ENCODE assay signal across 27 cellular contexts in the genomic region with DNA sequence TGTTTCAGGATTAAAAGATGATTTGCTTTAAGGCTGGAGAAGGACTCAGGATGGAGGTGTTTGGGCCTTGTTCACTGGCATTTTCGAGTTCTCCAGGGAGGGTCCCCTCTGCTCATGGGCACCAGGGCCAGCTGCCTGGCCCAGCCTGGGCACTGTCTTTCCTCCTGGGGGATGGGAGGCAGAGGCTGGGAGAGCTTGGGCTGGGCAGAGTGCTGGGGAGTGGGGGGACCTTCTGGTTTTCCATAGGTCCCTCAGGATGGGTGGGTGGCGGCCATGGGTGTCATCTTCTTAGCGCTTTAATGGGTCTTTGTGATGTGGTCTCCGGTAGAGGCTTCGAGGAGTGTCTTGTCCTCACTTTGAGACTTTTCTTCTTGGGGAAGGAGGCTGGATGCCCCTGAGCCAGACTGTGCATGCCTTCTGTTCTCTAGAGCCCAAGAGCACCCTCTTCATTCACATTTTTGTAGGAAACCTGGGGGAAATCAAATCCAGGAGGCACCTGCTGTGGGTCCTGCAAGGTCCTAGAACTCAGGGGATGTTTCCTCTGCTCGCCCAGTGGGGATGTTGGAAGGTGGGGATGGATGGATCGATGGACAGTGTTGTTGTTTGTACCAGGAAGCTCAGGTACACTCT. TPM values are rescaled to one million over a fixed set of nuclear protein-coding genes. Genes with fewer than 3 reads are reported as not detected.
"Had no signal": no experiment of that assay in that cellular context is flagged by ENCODE, and none has a peak within 500 bp of the region (broad histone marks: within the 10 kb centered on the region; RNA-seq: fewer than 3 reads in every experiment).

No MANE protein-coding gene starts in this region.

- H3K4me1 ChIP-seq: foreskin keratinocyte, psoas muscle had no signal

- DNase-seq: dermis blood vessel endothelial cell; effector memory CD8-positive, alpha-beta T cell; erythroblast; foreskin keratinocyte; glutamatergic neuron; heart right ventricle; hippocampal formation; left cardiac atrium; left lung; mesenchymal stem cell; midbrain; naive thymus-derived CD4-positive, alpha-beta T cell; psoas muscle; right cardiac atrium; stimulated activated CD4-positive, alpha-beta T cell treated with anti-CD3 and anti-CD28 coated beads, Interleukin-15, amount 100 ng/mL, for 24 hours; stimulated activated CD4-positive, alpha-beta T cell treated with anti-CD3 and anti-CD28 coated beads, Interleukin-2, amount 100 ng/mL, for 48 hours; stimulated activated naive CD4-positive, alpha-beta T cell; stimulated activated naive CD8-positive, alpha-beta T cell treated with anti-CD3 and anti-CD28 coated beads, Interleukin-15, amount 100 ng/mL, for 72 hours; thyroid gland had no signal

- H3K36me3 ChIP-seq: heart right ventricle, left lung, neutrophil, thyroid gland had no signal

- H3K4me3 ChIP-seq: coronary artery, heart right ventricle, left lung, psoas muscle, skin epidermis, thyroid gland had no signal

- H3K27ac Mint-ChIP-seq: nephron, type B pancreatic cell had no signal

- H3K27me3 Mint-ChIP-seq: effector memory CD8-positive, alpha-beta T cell had no signal

- H3K27ac ChIP-seq: foreskin keratinocyte, heart right ventricle, left lung, neutrophil, psoas muscle, skin epidermis, thyroid gland had no signal

- ATAC-seq: effector memory CD8-positive, alpha-beta T cell; foreskin keratinocyte; heart right ventricle; left cardiac atrium; left lung; naive thymus-derived CD4-positive, alpha-beta T cell; psoas muscle; right cardiac atrium; stimulated activated naive CD8-positive, alpha-beta T cell treated with anti-CD3 and anti-CD28 coated beads, Interleukin-15, amount 100 ng/mL, for 72 hours had no signal

- H3K27me3 ChIP-seq: thyroid gland had no signal

- H3K4me3 Mint-ChIP-seq: effector memory CD8-positive, alpha-beta T cell; naive thymus-derived CD4-positive, alpha-beta T cell; stimulated activated naive CD8-positive, alpha-beta T cell treated with anti-CD3 and anti-CD28 coated beads, Interleukin-15, amount 100 ng/mL, for 72 hours; type B pancreatic cell had no signal

- H3K9me3 ChIP-seq: left lung, neutrophil, psoas muscle, thyroid gland had no signal

- FAIRE-seq: endometrium, islet of Langerhans, urothelium cell line had no signal

- H3K9me3 Mint-ChIP-seq: effector memory CD8-positive, alpha-beta T cell; type B pancreatic cell had no signal

RNA-seq across cellular contexts. Expression of a gene that starts 5.7 kb away (rescaled TPM):
- total RNA-seq: dermis blood vessel endothelial cell had no signal
